ENCODE assay signal across 8 cellular contexts in the genomic region with DNA sequence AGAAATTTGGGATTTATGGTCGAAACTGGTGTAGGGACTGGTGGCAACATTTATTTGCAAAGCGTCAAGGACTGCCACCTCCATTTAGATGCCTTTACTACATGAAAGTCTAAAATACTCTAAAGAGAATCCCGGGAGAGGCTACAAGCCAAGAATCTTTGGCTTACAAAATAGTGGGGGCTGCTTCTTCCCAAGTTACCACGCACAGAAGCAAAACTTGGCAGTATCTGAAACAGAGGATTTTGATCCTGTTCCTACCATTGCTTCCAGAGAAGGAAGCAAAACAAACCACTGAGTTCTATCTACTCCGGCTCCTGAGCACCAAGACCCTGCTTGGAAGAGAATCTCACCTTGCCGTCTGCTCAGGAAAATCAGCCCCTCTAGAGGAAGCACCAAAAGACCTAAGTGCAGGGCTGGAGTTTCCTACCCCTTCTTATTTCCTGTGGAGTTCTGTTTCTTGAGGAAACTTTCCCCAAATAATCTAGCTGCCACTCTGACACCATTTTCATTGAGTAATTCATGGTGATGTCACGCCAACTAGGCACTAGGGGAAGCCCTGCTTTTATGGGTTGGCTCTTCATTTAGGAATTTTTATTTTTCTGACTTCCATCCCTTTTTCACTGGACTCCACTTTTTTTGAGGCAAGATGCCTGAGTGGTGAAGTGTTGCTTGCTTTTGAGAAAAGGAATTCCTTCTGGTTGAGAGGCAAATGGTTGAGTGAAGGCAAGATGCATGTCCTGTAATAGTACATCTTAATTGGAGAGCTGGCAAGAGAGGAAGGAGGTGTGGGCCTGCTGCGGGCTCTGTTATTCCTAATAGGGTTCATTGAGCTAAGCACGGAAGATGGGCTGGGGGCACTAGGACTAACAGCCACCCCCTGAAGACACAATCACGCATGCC. TPM values are rescaled to one million over a fixed set of nuclear protein-coding genes. Genes with fewer than 3 reads are reported as not detected.
DNase-seq lines count a peak whose midpoint lies in the region; ATAC-seq and TF ChIP-seq lines count a peak whose summit lies in the region.

No MANE protein-coding gene starts in this region.

- H3K9me3 ChIP-seq in left lung (no peaks in the 10 kb centered on the region), gastrocnemius medialis (no peaks in the 10 kb centered on the region)

- WGBS in urinary bladder: 25% methylated on average over 10 of the region's 10 CpGs

- H3K27me3 ChIP-seq in left lung (no peaks in the 10 kb centered on the region), gastrocnemius medialis (no peaks in the 10 kb centered on the region)

- intact Hi-C loops in left lung (cut with DNase I) (no loop called here), gastrocnemius medialis (cut with DNase I; ENCODE audit: low total_unique reads) (no loop called here)

- peak overlapping the region; percentile 74 to 75 for H3K27ac ChIP-seq in left lung
- H3K27ac ChIP-seq in urinary bladder (ENCODE audit: low read depth): peak overlapping the region; percentile 75
- H3K27ac ChIP-seq in gastrocnemius medialis: peak overlapping the region in 2 of 4 donors; percentile 22 to 45

- H3K4me1 ChIP-seq in left lung (peaks cover 21 to 71% of the 10 kb centered on the region in 2 donors), urinary bladder (ENCODE audit: insufficient read depth) (no peaks in the 10 kb centered on the region), gastrocnemius medialis (peaks cover 10 to 19% of the 10 kb centered on the region in 2 donors)

- in situ Hi-C loops in gastrocnemius medialis (cut with MboI; ENCODE audit: low sequenced_read_pairs in 4 of 4): no loop called here

- DNase-seq in AG20443 (ENCODE audit: low spot score) (peak; percentile 73), amniotic stem cell (lab: John Stamatoyannopoulos, UW) (peak; percentile 84), left lung (no peak), gastrocnemius medialis (no peak), cortex of kidney (lab: John Stamatoyannopoulos, UW) (no peak), middle frontal gyrus (ENCODE audit: extremely low spot score, low spot score) (no peak)

- no peaks in the 10 kb centered on the region for H3K36me3 ChIP-seq in left lung
- H3K36me3 ChIP-seq in urinary bladder (ENCODE audit: insufficient read depth): no peaks in the 10 kb centered on the region
- no peaks in the 10 kb centered on the region for H3K36me3 ChIP-seq in gastrocnemius medialis

- H3K4me3 ChIP-seq in left lung: no peak overlapping the region
- no peak overlapping the region for H3K4me3 ChIP-seq in urinary bladder (ENCODE audit: low read depth, low read length)
- H3K4me3 ChIP-seq in gastrocnemius medialis: peak overlapping the region in 1 of 4 donors; percentile 29

- TF ChIP-seq POLR2A in gastrocnemius medialis (IDR thresholded peaks at IDR 0.05): no peak

- TF ChIP-seq CTCF in left lung (IDR thresholded peaks at IDR 0.05) (no peak), gastrocnemius medialis (IDR thresholded peaks at IDR 0.05 in 4 of 5, conservative IDR thresholded peaks at IDR 0.05 in 1 of 5) (no peak)

- ATAC-seq in HG02610 (IDR thresholded peaks at IDR 0.05; ENCODE audit: unreplicated experiment) (peak; percentile 0), left lung (peak; percentile 40), gastrocnemius medialis (no peak)

RNA-seq across cellular contexts. Expression of a gene that starts 36.8 kb away (rescaled TPM):
- total RNA-seq in left lung (10 to 100 TPM; 77.5 to 79.3 TPM), urinary bladder (93.6 TPM), gastrocnemius medialis (1 to 10 TPM; 3.0 to 5.0 (median 4.6) TPM)
- 11.4 TPM for polyA plus RNA-seq in urinary bladder

Comparison
In these comparisons a context has a peak if more than half of its experiments do, and no peak if none do; other contexts are left out.
1. DNase-seq: peak in AG20443 (single experiment) and amniotic stem cell (single experiment); none in left lung (0 of 2), gastrocnemius medialis (0 of 2), cortex of kidney (single experiment) and middle frontal gyrus (single experiment).
2. ATAC-seq: peak in HG02610 (single experiment) and left lung (single experiment); none in gastrocnemius medialis (0 of 2).
3. RNA of a gene that starts 36.8 kb away (total RNA-seq): 93.6 TPM in urinary bladder (single experiment) and 77.5 to 79.3 TPM in left lung; 3.0 to 5.0 TPM in gastrocnemius medialis; every median in the first group is over 10 times any median in the second.